ENCODE assay signal across 18 cellular contexts in genomic region chr1:85343213-85343611, GRCh38.
DNase-seq lines count a peak whose midpoint lies in the region; ATAC-seq, FAIRE-seq and TF ChIP-seq lines count a peak whose summit lies in the region.
"Had no signal": no experiment of that assay in that cellular context is flagged by ENCODE, and none has a peak within 500 bp of the region (broad histone marks: within the 10 kb centered on the region; RNA-seq: fewer than 3 reads in every experiment).

No MANE protein-coding gene starts in this region.

- H3K9me3 ChIP-seq in HUES64 (ENCODE audit: insufficient read depth, low read depth, low read length) (no peaks in the 10 kb centered on the region), body of pancreas (no peaks in the 10 kb centered on the region), keratinocyte (ENCODE audit: control insufficient read depth, low read depth, low read length) (no peaks in the 10 kb centered on the region), skeletal muscle satellite cell (replicated peaks; ENCODE audit: low read length) (no peaks in the 10 kb centered on the region), T-helper 17 cell (ENCODE audit: control insufficient read depth, low read length, poor library complexity, severe bottlenecking) (no peaks in the 10 kb centered on the region), WERI-Rb-1 (ENCODE audit: severe bottlenecking) (no peaks in the 10 kb centered on the region)
- H3K9me3 ChIP-seq: mucosa of descending colon had no signal

- dilution Hi-C loops in keratinocyte (cut with MboI; ENCODE audit: extremely low pct_ligation_motif_present, low sequenced_read_pairs), result no loop called here

- intact Hi-C loops in body of pancreas (cut with DNase I), result no loop called here

- 87% methylated on average over 1 of the region's 1 CpG for WGBS in HUES64
- WGBS in body of pancreas, 2 donors, result 3 to 14% methylated on average over 1 of the region's 1 CpG

- H3K4me1 ChIP-seq in HUES64 (ENCODE audit: insufficient read depth, low read length), result peaks cover 45% of the 10 kb centered on the region
- H3K4me1 ChIP-seq in body of pancreas, result peaks cover 40% of the 10 kb centered on the region
- H3K4me1 ChIP-seq in keratinocyte (ENCODE audit: control insufficient read depth, extremely low read depth, insufficient read depth, low read length), result peaks cover 36% of the 10 kb centered on the region
- peaks cover 63% of the 10 kb centered on the region for H3K4me1 ChIP-seq in skeletal muscle satellite cell (ENCODE audit: control insufficient read depth, insufficient read depth, low read length)

- H3K27me3 Mint-ChIP-seq in T-helper 17 cell, result peaks cover 18% of the 10 kb centered on the region

- H3K36me3 ChIP-seq in HUES64 (ENCODE audit: insufficient read depth, low read length) (no peaks in the 10 kb centered on the region), body of pancreas (replicated peaks in 1 of 2; ENCODE audit: insufficient read depth in 1 of 2, low read depth in 2 of 2) (no peaks in the 10 kb centered on the region), keratinocyte (ENCODE audit: control insufficient read depth in 2 of 2, extremely low read depth in 1 of 2, insufficient read depth in 2 of 2, low read length in 2 of 2) (no peaks in the 10 kb centered on the region), skeletal muscle satellite cell (ENCODE audit: insufficient read depth, low read length) (peaks cover 18% of the 10 kb centered on the region), WERI-Rb-1 (no peaks in the 10 kb centered on the region)

- H3K4me2 ChIP-seq in keratinocyte (ENCODE audit: control insufficient read depth, extremely low read depth, insufficient read depth, low read depth, low read length), result no peak overlapping the region
- H3K4me2 ChIP-seq in skeletal muscle satellite cell (ENCODE audit: low read length), result peak overlapping the region; percentile 51

- no peaks in the 10 kb centered on the region for H3K79me2 ChIP-seq in keratinocyte (ENCODE audit: control insufficient read depth, insufficient read depth, low read length)

- no peak overlapping the region for H2AFZ ChIP-seq in keratinocyte (ENCODE audit: control insufficient read depth, low read length)

- H3K27ac ChIP-seq in HUES64 (ENCODE audit: low read depth, low read length) (peak overlapping the region; percentile 87), body of pancreas (peak overlapping the region; percentile 17 to 68 (median 50)), keratinocyte (ENCODE audit: control insufficient read depth, insufficient read depth, low read length) (peak overlapping the region; percentile 11), WERI-Rb-1 (no peak overlapping the region)
- H3K27ac ChIP-seq: RWPE1 had no signal

- no peak overlapping the region for H3K27ac Mint-ChIP-seq in T-helper 17 cell
- H3K27ac Mint-ChIP-seq: activated CD8-positive, alpha-beta T cell treated with anti-CD3 and anti-CD28 coated beads for 36 hours; CD14-positive monocyte had no signal

- H3K4me3 Mint-ChIP-seq in T-helper 17 cell, result no peak overlapping the region
- H3K4me3 Mint-ChIP-seq: activated CD8-positive, alpha-beta T cell treated with anti-CD3 and anti-CD28 coated beads for 36 hours; CD14-positive monocyte had no signal

- H3K9me1 ChIP-seq in keratinocyte (ENCODE audit: control insufficient read depth, extremely low read depth, insufficient read depth, low read length), result no peaks in the 10 kb centered on the region

- ATAC-seq in body of pancreas (no peak), T-helper 17 cell (no peak), HG03378 (IDR thresholded peaks at IDR 0.05; ENCODE audit: unreplicated experiment) (no peak)
- ATAC-seq: activated CD8-positive, alpha-beta T cell treated with anti-CD3 and anti-CD28 coated beads for 36 hours had no signal

- DNase-seq in body of pancreas (peak in 2 of 4 donors; percentile 21 to 26), keratinocyte (ENCODE audit: low read depth, low spot score) (no peak), T-helper 17 cell (no peak), WERI-Rb-1 (no peak), cortex of kidney (lab: John Stamatoyannopoulos, UW) (no peak)
- DNase-seq: activated CD8-positive, alpha-beta T cell treated with anti-CD3 and anti-CD28 coated beads for 36 hours; activated gamma-delta T cell treated with Interleukin-2 at 50 U/mL for 16 hours; central memory CD4-positive, alpha-beta T cell; erythroblast; mucosa of descending colon; NCI-H1436 treated with DMSO at 0.1 percent for 48 hours; NCI-H510A treated with DMSO at 0.1 percent for 48 hours; stimulated activated naive CD4-positive, alpha-beta T cell had no signal

- TF ChIP-seq POLR2A in body of pancreas (IDR thresholded peaks at IDR 0.05), result no peak

- H3K36me3 Mint-ChIP-seq in T-helper 17 cell (ENCODE audit: low read depth), result peaks cover 3% of the 10 kb centered on the region
- H3K36me3 Mint-ChIP-seq: CD14-positive monocyte had no signal

- H3K9ac ChIP-seq in HUES64 (ENCODE audit: low read depth, low read length), result peak overlapping the region; percentile 35; the same call in 1 of the 2 replicates
- no peak overlapping the region for H3K9ac ChIP-seq in keratinocyte (ENCODE audit: control insufficient read depth, extremely low read depth, insufficient read depth, low read length)
- H3K9ac ChIP-seq in skeletal muscle satellite cell (ENCODE audit: low read depth, low read length), result peak overlapping the region; percentile 79

- FAIRE-seq in keratinocyte (lab: Jason Lieb, UNC), result no peak

- H3K27me3 ChIP-seq in HUES64 (ENCODE audit: insufficient read depth, low read length) (no peaks in the 10 kb centered on the region), body of pancreas (no peaks in the 10 kb centered on the region), keratinocyte (ENCODE audit: control insufficient read depth, extremely low read depth, insufficient read depth, low read length) (no peaks in the 10 kb centered on the region), skeletal muscle satellite cell (ENCODE audit: control insufficient read depth, insufficient read depth, low read length) (no peaks in the 10 kb centered on the region), WERI-Rb-1 (ENCODE audit: insufficient read depth, low read depth, severe bottlenecking) (no peaks in the 10 kb centered on the region)

- no peaks in the 10 kb centered on the region for H4K20me1 ChIP-seq in keratinocyte (ENCODE audit: control insufficient read depth, extremely low read depth, insufficient read depth, low read length)

- no peak overlapping the region for H3K4me3 ChIP-seq in HUES64 (ENCODE audit: low read length)
- no peak overlapping the region for H3K4me3 ChIP-seq in body of pancreas
- no peak overlapping the region for H3K4me3 ChIP-seq in keratinocyte (ENCODE audit: control insufficient read depth in 2 of 3, extremely low read depth in 1 of 3, insufficient read depth in 2 of 3, low read depth in 1 of 3, low read length in 3 of 3)
- H3K4me3 ChIP-seq in skeletal muscle satellite cell (ENCODE audit: low read length), result no peak overlapping the region
- H3K4me3 ChIP-seq in WERI-Rb-1 (ENCODE audit: low read depth, low read length), result no peak overlapping the region
- H3K4me3 ChIP-seq: mucosa of descending colon had no signal

- no peaks in the 10 kb centered on the region for H3K4me1 Mint-ChIP-seq in T-helper 17 cell
- H3K4me1 Mint-ChIP-seq: CD14-positive monocyte had no signal

- TF ChIP-seq CTCF in body of pancreas (IDR thresholded peaks at IDR 0.05) (no peak), keratinocyte (optimal IDR thresholded peaks at IDR 0.05 in 1 of 3, IDR thresholded peaks at IDR 0.05 in 1 of 3, conservative IDR thresholded peaks at IDR 0.05 in 1 of 3; ENCODE audit: extremely low read depth in 1 of 3, insufficient read depth in 2 of 3, low read length in 3 of 3) (no peak), WERI-Rb-1 (IDR thresholded peaks at IDR 0.05; ENCODE audit: low read depth, low read length) (no peak)
